1 cellular context compared by ENCODE assay signal in genomic region chr22:29854432-29854831, GRCh38.
TF ChIP-seq lines count a peak whose summit lies in the region.

No MANE protein-coding gene starts in this region.

TF ChIP-seq in H1, 55 proteins besides CTCF, POLR2A, EP300 and RAD21:
- TF ChIP-seq ATF2 (IDR thresholded peaks at IDR 0.05; ENCODE audit: low read length) (no peak), GABPA (IDR thresholded peaks at IDR 0.05; ENCODE audit: borderline replicate concordance, insufficient read depth, low read length) (no peak), RFX5 (IDR thresholded peaks at IDR 0.05; ENCODE audit: borderline replicate concordance, low read depth, low read length) (no peak), POLR2AphosphoS5 (IDR thresholded peaks at IDR 0.05; ENCODE audit: low read depth, low read length) (no peak), HDAC6 (IDR thresholded peaks at IDR 0.05; ENCODE audit: low read depth, low read length) (no peak), BRCA1 (IDR thresholded peaks at IDR 0.05; ENCODE audit: low read depth, low read length) (no peak), CREB1 (IDR thresholded peaks at IDR 0.05) (no peak), TAF7 (optimal IDR thresholded peaks at IDR 0.05; ENCODE audit: borderline replicate concordance, low read depth, low read length) (no peak), POU5F1 (IDR thresholded peaks at IDR 0.05; ENCODE audit: low read depth, low read length) (no peak), GTF2F1 (IDR thresholded peaks at IDR 0.05; ENCODE audit: borderline replicate concordance, low read depth, low read length) (no peak), CBX8 (IDR thresholded peaks at IDR 0.05; ENCODE audit: borderline replicate concordance, low read depth, low read length) (no peak), TAF1 (IDR thresholded peaks at IDR 0.05; ENCODE audit: low read depth, low read length) (no peak), RXRA (IDR thresholded peaks at IDR 0.05; ENCODE audit: insufficient read depth, low read depth, low read length) (no peak), NANOG (IDR thresholded peaks at IDR 0.05; ENCODE audit: insufficient read depth, low read depth, low read length, poor library complexity, severe bottlenecking) (no peak), TBP (IDR thresholded peaks at IDR 0.05; ENCODE audit: low read depth, low read length) (no peak), ASH2L (IDR thresholded peaks at IDR 0.05; ENCODE audit: low read length) (no peak), FOSL1 (IDR thresholded peaks at IDR 0.05; ENCODE audit: insufficient read depth, low read depth, low read length) (no peak), JUND (IDR thresholded peaks at IDR 0.05; ENCODE audit: low read length) (no peak)
